Comparison of ENCODE assay signal across 9 cellular contexts in genomic region chr7:123624527-123625183, GRCh38. TPM values are rescaled to one million over a fixed set of nuclear protein-coding genes. Genes with fewer than 3 reads are reported as not detected.
DNase-seq lines count a peak whose midpoint lies in the region; ATAC-seq and TF ChIP-seq lines count a peak whose summit lies in the region.
"Had no signal": no experiment of that assay in that cellular context is flagged by ENCODE, and none has a peak within 500 bp of the region (broad histone marks: within the 10 kb centered on the region; RNA-seq: fewer than 3 reads in every experiment).

No MANE protein-coding gene starts in this region.

- H3K27me3 ChIP-seq in Caco-2 (replicated peaks; ENCODE audit: control insufficient read depth, insufficient read depth, low read length) (no peaks in the 10 kb centered on the region), colonic mucosa (no peaks in the 10 kb centered on the region), neural progenitor cell (no peaks in the 10 kb centered on the region)

- H3K9me3 ChIP-seq in Caco-2 (no peaks in the 10 kb centered on the region), colonic mucosa (no peaks in the 10 kb centered on the region), neural progenitor cell (ENCODE audit: low read depth) (no peaks in the 10 kb centered on the region)

- no peaks in the 10 kb centered on the region for H4K20me1 ChIP-seq in neural progenitor cell (ENCODE audit: low read depth)

- BruUV-seq in Caco-2 (replicated peaks; lab: Mats Ljungman, UMichigan) = no TSS peak

- CTCF ChIA-PET in Caco-2 (lab: Charles Lee) (interaction anchor here (1.3 kb wide), 1 partner anchor 12 kb away, joined by 6 read pairs; no protein-coding TSS in a partner anchor), activated B cell treated with CpG ODN at 0.5 μM for 24 hours (lab: Charles Lee) (interaction anchor here (0.9 to 1.5 kb wide), 5 partner anchors 9 to 247 kb away, joined by 3 to 8 read pairs (median 3); no protein-coding TSS in a partner anchor)

- no peak overlapping the region for H3K4me3 ChIP-seq in Caco-2 (ENCODE audit: low read depth, low read length)
- H3K4me3 ChIP-seq in colonic mucosa = no peak overlapping the region
- no peak overlapping the region for H3K4me3 ChIP-seq in neural progenitor cell

- TF ChIP-seq CTCF in Caco-2 (IDR thresholded peaks at IDR 0.05; ENCODE audit: insufficient read depth in 1 of 2, low read depth in 1 of 2, low read length in 1 of 2, severe bottlenecking in 1 of 2, unreplicated experiment in 1 of 2) (peak in 1 of 2 experiments; percentile 24), activated B cell treated with CpG ODN at 0.5 μM for 24 hours (IDR thresholded peaks at IDR 0.05) (no peak), colonic mucosa (IDR thresholded peaks at IDR 0.05) (peak; percentile 13), neural progenitor cell (IDR thresholded peaks at IDR 0.05) (peak; percentile 61)

- H3K4me2 ChIP-seq in neural progenitor cell = no peak overlapping the region

- intact Hi-C loops in Caco-2 (cut with micrococcal nuclease; ENCODE audit: unreplicated experiment) (no loop called here), activated B cell treated with CpG ODN at 0.5 μM for 24 hours (cut with micrococcal nuclease) (no loop called here), colonic mucosa (cut with DNase I) (loop anchor here (10.0 kb wide), 1 partner anchor 60 kb away; no protein-coding TSS in a partner anchor)

- H2AFZ ChIP-seq in neural progenitor cell (replicated peaks) = no peak overlapping the region

- H3K36me3 Mint-ChIP-seq in Caco-2 (ENCODE audit: insufficient read depth, unreplicated experiment) (no peaks in the 10 kb centered on the region), activated B cell treated with CpG ODN at 0.5 μM for 24 hours (ENCODE audit: low read depth) (no peaks in the 10 kb centered on the region), neural progenitor cell (no peaks in the 10 kb centered on the region)

- H3K4me1 Mint-ChIP-seq in Caco-2 (ENCODE audit: low read depth, unreplicated experiment) (peaks cover 19% of the 10 kb centered on the region), activated B cell treated with CpG ODN at 0.5 μM for 24 hours (no peaks in the 10 kb centered on the region), neural progenitor cell (no peaks in the 10 kb centered on the region)

- H3K36me3 ChIP-seq in Caco-2 (ENCODE audit: control insufficient read depth, insufficient read depth, low read length) = no peaks in the 10 kb centered on the region
- H3K36me3 ChIP-seq in colonic mucosa = no peaks in the 10 kb centered on the region
- H3K36me3 ChIP-seq in neural progenitor cell = no peaks in the 10 kb centered on the region

- H3K4me1 ChIP-seq in Caco-2 (peaks cover 9% of the 10 kb centered on the region), colonic mucosa (no peaks in the 10 kb centered on the region), neural progenitor cell (no peaks in the 10 kb centered on the region)

- DNase-seq in Caco-2 (peak; percentile 31 to 47), activated B cell treated with CpG ODN at 0.5 μM for 24 hours (peak; percentile 26), colonic mucosa (peak; percentile 39), neural progenitor cell (ENCODE audit: low spot score) (peak; percentile 64), kidney glomerular epithelial cell (lab: John Stamatoyannopoulos, UW) (no peak), NOMO-1 treated with dmso at 0.1 percent for 144 hours (lab: John Stamatoyannopoulos, UW; ENCODE audit: unreplicated experiment) (no peak)

- H3K4me3 Mint-ChIP-seq in Caco-2 (ENCODE audit: unreplicated experiment) (no peak overlapping the region), activated B cell treated with CpG ODN at 0.5 μM for 24 hours (no peak overlapping the region), neural progenitor cell (no peak overlapping the region)
- H3K4me3 Mint-ChIP-seq: T-helper 1 cell treated with Interleukin-12 subunit alpha and Interleukin-12 subunit beta and Interleukin-4 antibody, amounts not matched to agents 30 μg/mL and 1 μg/mL, for 36 hours had no signal

- H3F3A ChIP-seq in neural progenitor cell (ENCODE audit: low read depth) = no peaks in the 10 kb centered on the region

- peak; percentile 98 for ATAC-seq in GM21360 (IDR thresholded peaks at IDR 0.05; ENCODE audit: unreplicated experiment)
- ATAC-seq in HG03558 (IDR thresholded peaks at IDR 0.05; ENCODE audit: extremely low read depth, unreplicated experiment) = peak; percentile 82
- ATAC-seq in activated B cell treated with CpG ODN at 0.5 μM for 24 hours (ENCODE audit: low read depth) = no peak

- peaks cover 12% of the 10 kb centered on the region for H3K9me3 Mint-ChIP-seq in Caco-2 (ENCODE audit: unreplicated experiment)
- H3K9me3 Mint-ChIP-seq in activated B cell treated with CpG ODN at 0.5 μM for 24 hours = no peaks in the 10 kb centered on the region
- H3K9me3 Mint-ChIP-seq in neural progenitor cell = peaks cover 2% of the 10 kb centered on the region
- H3K9me3 Mint-ChIP-seq: T-helper 1 cell treated with Interleukin-12 subunit alpha and Interleukin-12 subunit beta and Interleukin-4 antibody, amounts not matched to agents 30 μg/mL and 1 μg/mL, for 36 hours had no signal

- H3K9ac ChIP-seq in colonic mucosa (ENCODE audit: low read depth in 2 of 2, low read length in 2 of 2) (no peak overlapping the region), neural progenitor cell (no peak overlapping the region)

- no peak overlapping the region for H3K27ac ChIP-seq in colonic mucosa
- H3K27ac ChIP-seq in neural progenitor cell = no peak overlapping the region

- H3K27me3 Mint-ChIP-seq in Caco-2 (ENCODE audit: insufficient read depth, unreplicated experiment) = no peaks in the 10 kb centered on the region
- H3K27me3 Mint-ChIP-seq in activated B cell treated with CpG ODN at 0.5 μM for 24 hours = peaks cover 2% of the 10 kb centered on the region
- H3K27me3 Mint-ChIP-seq in neural progenitor cell (ENCODE audit: insufficient read depth, low read depth) = no peaks in the 10 kb centered on the region

- POLR2A ChIA-PET in Caco-2 (lab: Charles Lee) = no interaction called here
- POLR2A ChIA-PET in activated B cell treated with CpG ODN at 0.5 μM for 24 hours (lab: Charles Lee) = no interaction called here

- H3K27ac Mint-ChIP-seq in Caco-2 (ENCODE audit: unreplicated experiment) = no peak overlapping the region
- H3K27ac Mint-ChIP-seq in activated B cell treated with CpG ODN at 0.5 μM for 24 hours = no peak overlapping the region
- no peak overlapping the region for H3K27ac Mint-ChIP-seq in neural progenitor cell
- H3K27ac Mint-ChIP-seq: T-helper 1 cell treated with Interleukin-12 subunit alpha and Interleukin-12 subunit beta and Interleukin-4 antibody, amounts not matched to agents 30 μg/mL and 1 μg/mL, for 36 hours had no signal

- H3K79me2 ChIP-seq in neural progenitor cell (ENCODE audit: low read depth) = no peaks in the 10 kb centered on the region

RNA-seq across cellular contexts. Expression of gene ASB15, which starts 23.0 kb away (rescaled TPM):
- not detected in 2 replicates for total RNA-seq in Caco-2 (2022)
- total RNA-seq in activated B cell treated with CpG ODN at 0.5 μM for 24 hours = not detected in 2 replicates
- total RNA-seq in colonic mucosa = not detected
- not detected in 2 replicates for total RNA-seq in neural progenitor cell (ENCODE audit: low replicate concordance)

RNA-seq across cellular contexts. Expression of gene LMOD2, which starts 31.0 kb away (rescaled TPM):
- total RNA-seq in Caco-2 (2022) = not detected in 2 replicates
- total RNA-seq in activated B cell treated with CpG ODN at 0.5 μM for 24 hours = not detected in 2 replicates
- total RNA-seq in colonic mucosa = not detected
- total RNA-seq in neural progenitor cell (ENCODE audit: low replicate concordance) = not detected in 2 replicates

Comparison
In these comparisons a context has a peak if more than half of its experiments do, and no peak if none do; other contexts are left out.
1. DNase-seq: peak in Caco-2 (2 of 2), activated B cell treated with CpG ODN at 0.5 μM for 24 hours (single experiment), colonic mucosa (single experiment) and neural progenitor cell (single experiment); none in kidney glomerular epithelial cell (single experiment) and NOMO-1 treated with dmso at 0.1 percent for 144 hours (single experiment).